ENCODE assay signal across 1 cellular context in the genomic region with DNA sequence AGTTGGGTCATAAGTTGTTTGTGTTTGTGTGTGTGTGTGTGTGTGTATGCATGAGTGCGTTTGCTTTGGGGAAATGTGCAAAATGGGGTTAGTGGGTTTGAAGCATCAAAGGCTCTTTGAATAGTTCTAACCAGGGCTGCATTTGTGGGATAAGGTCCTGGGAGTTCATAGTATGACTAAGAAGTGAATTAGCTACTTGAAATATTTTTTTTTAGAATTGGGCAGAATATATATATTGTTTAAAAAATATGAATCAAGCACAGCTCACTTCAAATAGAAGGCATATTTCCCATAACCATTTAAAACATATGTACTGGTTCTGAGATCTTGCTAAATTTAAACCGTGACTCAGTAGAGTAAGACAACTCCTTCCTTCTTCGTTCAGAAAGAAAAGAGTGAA.
TF ChIP-seq lines count a peak whose summit lies in the region.

No MANE protein-coding gene starts in this region.

TF ChIP-seq in IMR-90, 13 proteins besides CTCF, POLR2A, EP300 and RAD21:
- no peak for TF ChIP-seq RFX5 (IDR thresholded peaks at IDR 0.05; ENCODE audit: low read depth, low read length)
- TF ChIP-seq CEBPB (IDR thresholded peaks at IDR 0.05; ENCODE audit: low read depth, low read length) = 0 out of 2 replicates have a peak, but pooled peaks have one; percentile 34
- TF ChIP-seq BHLHE40 (IDR thresholded peaks at IDR 0.05; ENCODE audit: low read depth, low read length) = 0 out of 2 replicates have a peak, but pooled peaks have one; percentile 9
TF ChIP-seq in IMR-90: peak in this region for 2.
